In genomic region chr2:218659258-218659987, GRCh38 we compare ENCODE assay signal across 1 cellular context.
TF ChIP-seq lines count a peak whose summit lies in the region.

Gene BCS1L (plus strand): TSS chr2:218659683. CDS start chr2:218660988, 1,305 bp downstream.
Gene ZNF142 (minus strand): TSS chr2:218659623. CDS start chr2:218656429, 3,194 bp downstream.

TF ChIP-seq in K562, 482 proteins besides CTCF, POLR2A, EP300 and RAD21 (continued from another document and continues in another):
- TF ChIP-seq MITF (IDR thresholded peaks at IDR 0.05) (no peak), ZNF445 (CRISPR knock-in tag; IDR thresholded peaks at IDR 0.05; ENCODE audit: low read depth) (no peak), CTCFL (IDR thresholded peaks at IDR 0.05; ENCODE audit: borderline replicate concordance, insufficient read depth, low read depth, low read length, poor library complexity, severe bottlenecking) (peak; percentile 50), SNIP1 (IDR thresholded peaks at IDR 0.05; ENCODE audit: low read depth) (peak; percentile 90), SIN3B (IDR thresholded peaks at IDR 0.05; ENCODE audit: low read depth) (0 out of 2 replicates have a peak, but pooled peaks have one; percentile 11), PHTF2 (CRISPR knock-in tag; IDR thresholded peaks at IDR 0.05) (no peak), ETV6 (IDR thresholded peaks at IDR 0.05; ENCODE audit: borderline replicate concordance in 1 of 2, low read depth in 2 of 2, low read length in 1 of 2) (peak in 1 of 2 experiments; percentile 62; a peak in 1 of 4 replicates), ETV6 (CRISPR knock-in tag; IDR thresholded peaks at IDR 0.05; ENCODE audit: borderline replicate concordance) (no peak), POLR2G (IDR thresholded peaks at IDR 0.05; ENCODE audit: low read depth, low read length) (peak; percentile 91), FOXP1 (CRISPR knock-in tag; IDR thresholded peaks at IDR 0.05) (0 out of 2 replicates have a peak, but pooled peaks have one; percentile 19), POLR2B (IDR thresholded peaks at IDR 0.05; ENCODE audit: low read depth, partially characterized antibody) (peak; percentile 38), TCFL5 (CRISPR knock-in tag; conservative IDR thresholded peaks at IDR 0.05) (no peak), ZNF511 (CRISPR knock-in tag; IDR thresholded peaks at IDR 0.05) (0 out of 2 replicates have a peak, but pooled peaks have one; percentile 38), L3MBTL2 (IDR thresholded peaks at IDR 0.05) (peak; percentile 57), LEF1 (IDR thresholded peaks at IDR 0.05) (peak; percentile 58; the same call in 1 of the 2 replicates), ZNF740 (CRISPR knock-in tag; IDR thresholded peaks at IDR 0.05) (peak; percentile 27; the same call in 1 of the 2 replicates), ZNF740 (tag; IDR thresholded peaks at IDR 0.05) (no peak), ZBED1 (IDR thresholded peaks at IDR 0.05) (no peak), JUND (IDR thresholded peaks at IDR 0.05; ENCODE audit: borderline replicate concordance, low read depth, low read length) (peak; percentile 14; the same call in 1 of the 2 replicates), JUND (tag; IDR thresholded peaks at IDR 0.05; ENCODE audit: borderline replicate concordance, low read depth, low read length) (no peak; the same call in 2 of the 3 replicates), ZSCAN29 (IDR thresholded peaks at IDR 0.05) (no peak), NRF1 (conservative IDR thresholded peaks at IDR 0.05 in 1 of 2, IDR thresholded peaks at IDR 0.05 in 1 of 2) (peak; percentile 60 to 67), ZFP36 (IDR thresholded peaks at IDR 0.05; ENCODE audit: low read depth, low read length, partially characterized antibody) (no peak), EP400 (IDR thresholded peaks at IDR 0.05) (peak; percentile 93), USF1 (CRISPR knock-in tag; IDR thresholded peaks at IDR 0.05) (no peak), DPF2 (IDR thresholded peaks at IDR 0.05) (no peak), SUPT5H (IDR thresholded peaks at IDR 0.05) (peak; percentile 68), KLF1 (tag; IDR thresholded peaks at IDR 0.05) (no peak), DIDO1 (tag; IDR thresholded peaks at IDR 0.05; ENCODE audit: low read depth) (peak; percentile 51; the same call in 1 of the 2 replicates), ZBTB17 (CRISPR knock-in tag; IDR thresholded peaks at IDR 0.05) (peak; percentile 81), PHF20 (IDR thresholded peaks at IDR 0.05; ENCODE audit: partially characterized antibody) (peak; percentile 32), ZZZ3 (IDR thresholded peaks at IDR 0.05) (peak; percentile 59; the same call in 1 of the 2 replicates), RB1 (IDR thresholded peaks at IDR 0.05; ENCODE audit: low read depth) (peak; percentile 57), PBX2 (CRISPR knock-in tag; IDR thresholded peaks at IDR 0.05; ENCODE audit: low read depth) (peak; percentile 47; the same call in 1 of the 2 replicates), PBX2 (tag; conservative IDR thresholded peaks at IDR 0.05; ENCODE audit: low read depth) (peak; percentile 79), FOXM1 (IDR thresholded peaks at IDR 0.05; ENCODE audit: low read depth) (no peak), FOXM1 (CRISPR knock-in tag; IDR thresholded peaks at IDR 0.05; ENCODE audit: low read depth) (0 out of 2 replicates have a peak, but pooled peaks have one; percentile 8), NCOA1 (IDR thresholded peaks at IDR 0.05; ENCODE audit: low read depth) (0 out of 2 replicates have a peak, but pooled peaks have one; percentile 17), HCFC1 (IDR thresholded peaks at IDR 0.05; ENCODE audit: low read depth, low read length) (peak; percentile 65)
- TF ChIP-seq, protein P1, sequence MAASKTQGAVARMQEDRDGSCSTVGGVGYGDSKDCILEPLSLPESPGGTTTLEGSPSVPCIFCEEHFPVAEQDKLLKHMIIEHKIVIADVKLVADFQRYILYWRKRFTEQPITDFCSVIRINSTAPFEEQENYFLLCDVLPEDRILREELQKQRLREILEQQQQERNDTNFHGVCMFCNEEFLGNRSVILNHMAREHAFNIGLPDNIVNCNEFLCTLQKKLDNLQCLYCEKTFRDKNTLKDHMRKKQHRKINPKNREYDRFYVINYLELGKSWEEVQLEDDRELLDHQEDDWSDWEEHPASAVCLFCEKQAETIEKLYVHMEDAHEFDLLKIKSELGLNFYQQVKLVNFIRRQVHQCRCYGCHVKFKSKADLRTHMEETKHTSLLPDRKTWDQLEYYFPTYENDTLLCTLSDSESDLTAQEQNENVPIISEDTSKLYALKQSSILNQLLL (CRISPR knock-in tag; IDR thresholded peaks at IDR 0.05; ENCODE audit: borderline replicate concordance) = no peak
- TF ChIP-seq, protein P2, sequence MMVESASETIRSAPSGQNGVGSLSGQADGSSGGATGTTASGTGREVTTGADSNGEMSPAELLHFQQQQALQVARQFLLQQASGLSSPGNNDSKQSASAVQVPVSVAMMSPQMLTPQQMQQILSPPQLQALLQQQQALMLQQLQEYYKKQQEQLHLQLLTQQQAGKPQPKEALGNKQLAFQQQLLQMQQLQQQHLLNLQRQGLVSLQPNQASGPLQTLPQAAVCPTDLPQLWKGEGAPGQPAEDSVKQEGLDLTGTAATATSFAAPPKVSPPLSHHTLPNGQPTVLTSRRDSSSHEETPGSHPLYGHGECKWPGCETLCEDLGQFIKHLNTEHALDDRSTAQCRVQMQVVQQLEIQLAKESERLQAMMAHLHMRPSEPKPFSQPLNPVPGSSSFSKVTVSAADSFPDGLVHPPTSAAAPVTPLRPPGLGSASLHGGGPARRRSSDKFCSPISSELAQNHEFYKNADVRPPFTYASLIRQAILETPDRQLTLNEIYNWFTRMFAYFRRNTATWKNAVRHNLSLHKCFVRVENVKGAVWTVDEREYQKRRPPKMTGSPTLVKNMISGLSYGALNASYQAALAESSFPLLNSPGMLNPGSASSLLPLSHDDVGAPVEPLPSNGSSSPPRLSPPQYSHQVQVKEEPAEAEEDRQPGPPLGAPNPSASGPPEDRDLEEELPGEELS (CRISPR knock-in tag; IDR thresholded peaks at IDR 0.05; ENCODE audit: borderline replicate concordance) = no peak
- TF ChIP-seq, protein P3, sequence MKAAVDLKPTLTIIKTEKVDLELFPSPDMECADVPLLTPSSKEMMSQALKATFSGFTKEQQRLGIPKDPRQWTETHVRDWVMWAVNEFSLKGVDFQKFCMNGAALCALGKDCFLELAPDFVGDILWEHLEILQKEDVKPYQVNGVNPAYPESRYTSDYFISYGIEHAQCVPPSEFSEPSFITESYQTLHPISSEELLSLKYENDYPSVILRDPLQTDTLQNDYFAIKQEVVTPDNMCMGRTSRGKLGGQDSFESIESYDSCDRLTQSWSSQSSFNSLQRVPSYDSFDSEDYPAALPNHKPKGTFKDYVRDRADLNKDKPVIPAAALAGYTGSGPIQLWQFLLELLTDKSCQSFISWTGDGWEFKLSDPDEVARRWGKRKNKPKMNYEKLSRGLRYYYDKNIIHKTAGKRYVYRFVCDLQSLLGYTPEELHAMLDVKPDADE (conservative IDR thresholded peaks at IDR 0.05; ENCODE audit: control insufficient read depth, low read depth, low read length) = 0 out of 2 replicates have a peak, but pooled peaks have one; percentile 41
- TF ChIP-seq, protein P4, sequence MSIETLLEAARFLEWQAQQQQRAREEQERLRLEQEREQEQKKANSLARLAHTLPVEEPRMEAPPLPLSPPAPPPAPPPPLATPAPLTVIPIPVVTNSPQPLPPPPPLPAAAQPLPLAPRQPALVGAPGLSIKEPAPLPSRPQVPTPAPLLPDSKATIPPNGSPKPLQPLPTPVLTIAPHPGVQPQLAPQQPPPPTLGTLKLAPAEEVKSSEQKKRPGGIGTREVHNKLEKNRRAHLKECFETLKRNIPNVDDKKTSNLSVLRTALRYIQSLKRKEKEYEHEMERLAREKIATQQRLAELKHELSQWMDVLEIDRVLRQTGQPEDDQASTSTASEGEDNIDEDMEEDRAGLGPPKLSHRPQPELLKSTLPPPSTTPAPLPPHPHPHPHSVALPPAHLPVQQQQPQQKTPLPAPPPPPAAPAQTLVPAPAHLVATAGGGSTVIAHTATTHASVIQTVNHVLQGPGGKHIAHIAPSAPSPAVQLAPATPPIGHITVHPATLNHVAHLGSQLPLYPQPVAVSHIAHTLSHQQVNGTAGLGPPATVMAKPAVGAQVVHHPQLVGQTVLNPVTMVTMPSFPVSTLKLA (conservative IDR thresholded peaks at IDR 0.05) = peak; percentile 79 to 93
- TF ChIP-seq, protein P5, sequence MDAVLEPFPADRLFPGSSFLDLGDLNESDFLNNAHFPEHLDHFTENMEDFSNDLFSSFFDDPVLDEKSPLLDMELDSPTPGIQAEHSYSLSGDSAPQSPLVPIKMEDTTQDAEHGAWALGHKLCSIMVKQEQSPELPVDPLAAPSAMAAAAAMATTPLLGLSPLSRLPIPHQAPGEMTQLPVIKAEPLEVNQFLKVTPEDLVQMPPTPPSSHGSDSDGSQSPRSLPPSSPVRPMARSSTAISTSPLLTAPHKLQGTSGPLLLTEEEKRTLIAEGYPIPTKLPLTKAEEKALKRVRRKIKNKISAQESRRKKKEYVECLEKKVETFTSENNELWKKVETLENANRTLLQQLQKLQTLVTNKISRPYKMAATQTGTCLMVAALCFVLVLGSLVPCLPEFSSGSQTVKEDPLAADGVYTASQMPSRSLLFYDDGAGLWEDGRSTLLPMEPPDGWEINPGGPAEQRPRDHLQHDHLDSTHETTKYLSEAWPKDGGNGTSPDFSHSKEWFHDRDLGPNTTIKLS (IDR thresholded peaks at IDR 0.05; ENCODE audit: borderline replicate concordance, low read depth) = peak; percentile 75; the same call in 1 of the 2 replicates
